ENCODE assay signal across 21 cellular contexts in genomic region chr17:79944251-79944812, GRCh38.
A peak's percentile ranks its signal among the peaks of the same experiment; 100 is the strongest.
DNase-seq lines count a peak whose midpoint lies in the region; ATAC-seq, FAIRE-seq and TF ChIP-seq lines count a peak whose summit lies in the region.
"Had no signal": no experiment of that assay in that cellular context is flagged by ENCODE, and none has a peak within 500 bp of the region (broad histone marks: within the 10 kb centered on the region; RNA-seq: fewer than 3 reads in every experiment).

No MANE protein-coding gene starts in this region.

- TF ChIP-seq CTCF in BE2C (IDR thresholded peaks at IDR 0.05; ENCODE audit: low read depth, low read length) (no peak), D721Med (IDR thresholded peaks at IDR 0.05; ENCODE audit: insufficient read depth, missing control alignments) (no peak), coronary artery (IDR thresholded peaks at IDR 0.05) (no peak)

- peak overlapping the region; percentile 77 for H2BK15ac ChIP-seq in neuronal stem cell (ENCODE audit: low read length)

- FAIRE-seq in D721Med (lab: Jason Lieb, UNC): no peak
- no peak for FAIRE-seq in HTR-8/SVneo (lab: Jason Lieb, UNC)
- FAIRE-seq: GM12891 had no signal

- H3K36me3 ChIP-seq in BE2C (peaks cover 12% of the 10 kb centered on the region), neuronal stem cell (replicated peaks in 1 of 2; ENCODE audit: control insufficient read depth in 2 of 2, insufficient read depth in 2 of 2, low read length in 2 of 2) (peaks cover 37 to 97% of the 10 kb centered on the region in 2 donors)

- no CpG with 5 or more reads among the region's 23 CpGs for WGBS in neuronal stem cell (ENCODE audit: extremely low coverage in 2 of 2, insufficient read length in 2 of 2, insufficient replicate concordance in 1 of 2), 2 donors

- H3K27ac ChIP-seq in coronary artery: no peak overlapping the region
- H3K27ac ChIP-seq in neuronal stem cell (replicated peaks; ENCODE audit: low read length): no peak overlapping the region
- H3K27ac ChIP-seq: body of pancreas, KMS-11, SJSA1, skin epidermis had no signal

- DNase-seq in BE2C (peak; percentile 15), D721Med (ENCODE audit: insufficient read length, low spot score) (peak; percentile 6), coronary artery (ENCODE audit: low spot score) (peak; percentile 64), neuronal stem cell (ENCODE audit: low spot score) (no peak), HTR-8/SVneo (ENCODE audit: insufficient read length, low spot score) (no peak), NCI-H146 (lab: John Stamatoyannopoulos, UW) (no peak)
- DNase-seq: activated CD4-positive, alpha-beta T cell treated with anti-CD3 and anti-CD28 coated beads for 1 hour; activated gamma-delta T cell treated with Interleukin-2 at 50 U/mL for 16 hours; cortex of kidney; foreskin fibroblast; NCI-H1105; NCI-H69; occipital lobe; stimulated activated CD4-positive, alpha-beta T cell treated with anti-CD3 and anti-CD28 coated beads, Interleukin-4, amount 100 ng/mL, for 24 hours; T-helper 9 cell had no signal

- H3K4me1 ChIP-seq in BE2C (no peaks in the 10 kb centered on the region), neuronal stem cell (ENCODE audit: control insufficient read depth in 2 of 2, insufficient read depth in 1 of 2, low read depth in 1 of 2, low read length in 2 of 2) (peaks cover 3 to 21% of the 10 kb centered on the region in 2 donors)
- H3K4me1 ChIP-seq: body of pancreas had no signal

- H3K27me3 ChIP-seq in BE2C: no peaks in the 10 kb centered on the region
- no peaks in the 10 kb centered on the region for H3K27me3 ChIP-seq in neuronal stem cell (ENCODE audit: control insufficient read depth in 3 of 3, insufficient read depth in 3 of 3, low read depth in 1 of 3, low read length in 3 of 3)
- H3K27me3 ChIP-seq: body of pancreas, SJSA1 had no signal

- H4K8ac ChIP-seq in neuronal stem cell (ENCODE audit: low read depth, low read length): no peak overlapping the region

- no peaks in the 10 kb centered on the region for H3K9me3 ChIP-seq in BE2C
- no peaks in the 10 kb centered on the region for H3K9me3 ChIP-seq in neuronal stem cell (replicated peaks in 1 of 2; ENCODE audit: control insufficient read depth in 2 of 2, insufficient read depth in 1 of 2, low read depth in 1 of 2, low read length in 2 of 2)
- H3K9me3 ChIP-seq: body of pancreas, SJSA1 had no signal

- peak overlapping the region; percentile 96 for H3K23ac ChIP-seq in neuronal stem cell (ENCODE audit: low read depth, low read length, poor library complexity)

- H3K79me1 ChIP-seq in neuronal stem cell (ENCODE audit: low read depth, low read length): peaks cover 4% of the 10 kb centered on the region

- peak overlapping the region; percentile 87 for H2AK5ac ChIP-seq in neuronal stem cell (ENCODE audit: low read depth, low read length)

- H2BK120ac ChIP-seq in neuronal stem cell (ENCODE audit: low read depth, low read length): peak overlapping the region; percentile 63

- no peak overlapping the region for H2BK5ac ChIP-seq in neuronal stem cell (ENCODE audit: low read length)

- H3K4me2 ChIP-seq in neuronal stem cell (ENCODE audit: insufficient read depth, low read length, poor library complexity, severe bottlenecking): no peak overlapping the region
- H3K4me2 ChIP-seq: KMS-11 had no signal

- H3K18ac ChIP-seq in neuronal stem cell (ENCODE audit: low read length): peak overlapping the region; percentile 65

- no peak overlapping the region for H4K91ac ChIP-seq in neuronal stem cell (ENCODE audit: low read depth, low read length, poor library complexity)

- H2BK12ac ChIP-seq in neuronal stem cell (ENCODE audit: low read length): no peak overlapping the region

- no peak overlapping the region for H2AFZ ChIP-seq in neuronal stem cell (ENCODE audit: low read length)

- no peak overlapping the region for H3K14ac ChIP-seq in neuronal stem cell (ENCODE audit: low read length)

- H3K4ac ChIP-seq in neuronal stem cell (ENCODE audit: low read length): no peak overlapping the region

- ATAC-seq in HG03095 (IDR thresholded peaks at IDR 0.05; ENCODE audit: unreplicated experiment): no peak
- ATAC-seq: body of pancreas had no signal

- H3K4me3 ChIP-seq in BE2C (ENCODE audit: low read depth, low read length): no peak overlapping the region
- no peak overlapping the region for H3K4me3 ChIP-seq in coronary artery
- no peak overlapping the region for H3K4me3 ChIP-seq in neuronal stem cell (ENCODE audit: low read length in 2 of 2)
- H3K4me3 ChIP-seq: body of pancreas, SJSA1, skin epidermis had no signal

- peak overlapping the region; percentile 74 for H3K9ac ChIP-seq in neuronal stem cell (ENCODE audit: low read depth, low read length, poor library complexity)
- H3K9ac ChIP-seq: KMS-11 had no signal

Comparison
In these comparisons a context has a peak if more than half of its experiments do, and no peak if none do; other contexts are left out.
1. DNase-seq: peak in BE2C (single experiment), D721Med (single experiment) and coronary artery (single experiment); none in neuronal stem cell (single experiment), HTR-8/SVneo (single experiment) and NCI-H146 (single experiment).